In genomic region chr2:188028739-188029138, GRCh38 we compare ENCODE assay signal across 23 cellular contexts.
"Had no signal": no experiment of that assay in that cellular context is flagged by ENCODE, and none has a peak within 500 bp of the region (broad histone marks: within the 10 kb centered on the region; RNA-seq: fewer than 3 reads in every experiment).

No MANE protein-coding gene starts in this region.

- H3K4me1 Mint-ChIP-seq: T-helper 17 cell had no signal

- H3K9me3 Mint-ChIP-seq: activated CD4-positive, alpha-beta memory T cell treated with anti-CD3 and anti-CD28 coated beads for 36 hours; activated T-helper 1 cell treated with anti-CD3 and anti-CD28 coated beads, Interleukin-12 subunit alpha, Interleukin-12 subunit beta, Interleukin-2, Interleukin-4 antibody, amounts not matched to agents 30 ng/mL and 10 ng/mL and 1 ng/mL, durations not matched to agents 14 hours and 24 hours and 36 hours had no signal

- H3K36me3 ChIP-seq: cardiac muscle cell had no signal

- H2AFZ ChIP-seq: parathyroid adenoma had no signal

- H3K36me3 Mint-ChIP-seq: activated CD4-positive, alpha-beta memory T cell treated with anti-CD3 and anti-CD28 coated beads for 36 hours; natural killer cell treated with Interleukin-12 subunit alpha and Interleukin-12 subunit beta and Interleukin-15 and Interleukin-18, amount 100 ng/mL, for 72 hours; type B pancreatic cell had no signal

- H3K27me3 Mint-ChIP-seq: activated CD4-positive, alpha-beta memory T cell treated with anti-CD3 and anti-CD28 coated beads for 36 hours; natural killer cell treated with Interleukin-12 subunit alpha and Interleukin-12 subunit beta and Interleukin-15 and Interleukin-18, amount 100 ng/mL, for 72 hours; T-helper 17 cell had no signal

- H3K4me3 ChIP-seq: body of pancreas, cardiac muscle cell, testis had no signal

- H3K27me3 ChIP-seq: body of pancreas, testis had no signal

- ATAC-seq: body of pancreas; left ventricle myocardium superior; natural killer cell treated with Interleukin-12 subunit alpha and Interleukin-12 subunit beta and Interleukin-15 and Interleukin-18, amount 100 ng/mL, for 72 hours; T-helper 17 cell had no signal

- H3K4me1 ChIP-seq: body of pancreas, parathyroid adenoma, testis had no signal

- H3K27ac Mint-ChIP-seq: activated CD4-positive, alpha-beta memory T cell treated with anti-CD3 and anti-CD28 coated beads for 36 hours; activated T-helper 1 cell treated with anti-CD3 and anti-CD28 coated beads, Interleukin-12 subunit alpha, Interleukin-12 subunit beta, Interleukin-2, Interleukin-4 antibody, amounts not matched to agents 30 ng/mL and 10 ng/mL and 1 ng/mL, durations not matched to agents 14 hours and 24 hours and 36 hours; natural killer cell treated with Interleukin-12 subunit alpha and Interleukin-12 subunit beta and Interleukin-15 and Interleukin-18, amount 100 ng/mL, for 72 hours; T-helper 17 cell; type B pancreatic cell had no signal

- H3K27ac ChIP-seq: body of pancreas, cardiac muscle cell, parathyroid adenoma, testis had no signal

- H3K9me3 ChIP-seq: body of pancreas, testis had no signal

- H3K4me3 Mint-ChIP-seq: activated CD4-positive, alpha-beta memory T cell treated with anti-CD3 and anti-CD28 coated beads for 36 hours; activated T-helper 1 cell treated with anti-CD3 and anti-CD28 coated beads, Interleukin-12 subunit alpha, Interleukin-12 subunit beta, Interleukin-2, Interleukin-4 antibody, amounts not matched to agents 30 ng/mL and 10 ng/mL and 1 ng/mL, durations not matched to agents 14 hours and 24 hours and 36 hours; natural killer cell treated with Interleukin-12 subunit alpha and Interleukin-12 subunit beta and Interleukin-15 and Interleukin-18, amount 100 ng/mL, for 72 hours; T-helper 17 cell; type B pancreatic cell had no signal

- H3K79me2 ChIP-seq: parathyroid adenoma had no signal

- DNase-seq: activated CD4-positive, alpha-beta memory T cell treated with anti-CD3 and anti-CD28 coated beads for 36 hours; activated CD4-positive, alpha-beta T cell treated with anti-CD3 and anti-CD28 coated beads for 4 hours; activated CD4-positive, CD25-positive, alpha-beta regulatory T cell; activated gamma-delta T cell; activated naive CD4-positive, alpha-beta T cell treated with anti-CD3 and anti-CD28 coated beads, Interleukin-2, amount 50 U/mL, for 16 hours; anterior cingulate cortex; body of pancreas; cortex of kidney; effector CD4-positive, alpha-beta T cell; erythroblast; foreskin fibroblast; left ventricle myocardium superior; mammary epithelial cell; stimulated activated CD4-positive, alpha-beta T cell treated with anti-CD3 and anti-CD28 coated beads, Interleukin-2, amount 100 ng/mL, for 48 hours; stimulated activated naive CD4-positive, alpha-beta T cell; SW 1271; T-helper 17 cell; testis had no signal
